In the genomic region with DNA sequence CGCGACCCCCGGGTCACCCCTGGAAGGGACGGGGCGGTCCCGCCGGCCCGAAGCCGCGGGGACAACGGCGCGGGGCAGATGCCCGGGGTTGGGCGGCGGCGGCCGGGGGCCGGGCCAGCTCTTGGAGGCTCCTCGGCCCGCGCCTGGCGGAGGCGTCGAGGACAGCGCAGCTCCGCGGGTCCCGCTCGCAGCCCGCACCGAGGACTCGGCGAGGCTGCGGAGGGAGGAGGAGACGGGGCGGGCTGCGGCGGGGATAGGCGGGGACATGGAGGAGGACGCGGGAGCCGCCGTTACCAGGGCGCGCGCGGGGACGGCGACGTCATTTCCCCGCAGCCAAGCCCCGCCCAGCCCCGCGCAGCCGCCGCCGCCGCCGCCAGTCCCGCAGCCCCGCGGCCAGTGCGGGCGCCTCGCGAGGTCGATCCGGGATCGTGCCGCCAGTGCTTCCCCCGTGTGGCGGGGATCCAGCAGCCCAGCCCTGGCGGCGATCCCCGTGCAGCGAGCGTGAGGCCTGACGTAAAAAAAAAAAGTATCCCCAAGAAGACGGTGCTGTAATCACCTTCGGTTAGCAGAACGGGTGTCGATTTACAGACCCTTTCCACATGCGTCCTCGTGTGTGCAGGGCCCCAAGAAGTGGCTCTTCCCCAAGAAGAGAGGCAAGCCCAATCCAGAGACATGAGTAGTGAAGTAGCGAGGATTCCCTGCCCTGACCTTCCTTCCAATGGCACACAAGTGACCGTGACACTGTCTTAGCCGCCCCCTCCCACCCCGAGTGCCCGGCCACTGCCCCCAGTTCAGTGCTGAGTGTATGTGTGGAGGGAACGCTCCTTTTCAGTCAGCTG, we compare ENCODE assay signal across 8 cellular contexts. TPM values are rescaled to one million over a fixed set of nuclear protein-coding genes. Genes with fewer than 3 reads are reported as not detected.
DNase-seq lines count a peak whose midpoint lies in the region; ATAC-seq and TF ChIP-seq lines count a peak whose summit lies in the region.

A gene with protein sequence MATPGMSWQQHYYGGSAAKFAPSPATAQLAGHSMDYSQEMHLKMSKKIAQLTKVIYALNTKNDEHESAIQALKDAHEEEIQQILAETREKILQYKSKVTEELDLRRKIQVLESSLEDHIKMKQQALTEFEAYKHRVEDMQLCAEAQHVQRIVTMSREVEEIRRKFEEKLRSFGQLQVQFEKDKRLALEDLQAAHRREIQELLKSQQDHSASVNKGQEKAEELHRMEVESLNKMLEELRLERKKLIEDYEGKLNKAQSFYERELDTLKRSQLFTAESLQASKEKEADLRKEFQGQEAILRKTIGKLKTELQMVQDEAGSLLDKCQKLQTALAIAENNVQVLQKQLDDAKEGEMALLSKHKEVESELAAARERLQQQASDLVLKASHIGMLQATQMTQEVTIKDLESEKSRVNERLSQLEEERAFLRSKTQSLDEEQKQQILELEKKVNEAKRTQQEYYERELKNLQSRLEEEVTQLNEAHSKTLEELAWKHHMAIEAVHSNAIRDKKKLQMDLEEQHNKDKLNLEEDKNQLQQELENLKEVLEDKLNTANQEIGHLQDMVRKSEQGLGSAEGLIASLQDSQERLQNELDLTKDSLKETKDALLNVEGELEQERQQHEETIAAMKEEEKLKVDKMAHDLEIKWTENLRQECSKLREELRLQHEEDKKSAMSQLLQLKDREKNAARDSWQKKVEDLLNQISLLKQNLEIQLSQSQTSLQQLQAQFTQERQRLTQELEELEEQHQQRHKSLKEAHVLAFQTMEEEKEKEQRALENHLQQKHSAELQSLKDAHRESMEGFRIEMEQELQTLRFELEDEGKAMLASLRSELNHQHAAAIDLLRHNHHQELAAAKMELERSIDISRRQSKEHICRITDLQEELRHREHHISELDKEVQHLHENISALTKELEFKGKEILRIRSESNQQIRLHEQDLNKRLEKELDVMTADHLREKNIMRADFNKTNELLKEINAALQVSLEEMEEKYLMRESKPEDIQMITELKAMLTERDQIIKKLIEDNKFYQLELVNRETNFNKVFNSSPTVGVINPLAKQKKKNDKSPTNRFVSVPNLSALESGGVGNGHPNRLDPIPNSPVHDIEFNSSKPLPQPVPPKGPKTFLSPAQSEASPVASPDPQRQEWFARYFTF (minus strand): TSS at position 216 of the 839 bp plus-strand sequence. CDS start 365 bp downstream, outside the sequence.

- ATAC-seq in GM21526 (IDR thresholded peaks at IDR 0.05; ENCODE audit: low FRiP score, unreplicated experiment): peak; percentile 66

- H3K4me1 ChIP-seq in HUES64 (ENCODE audit: insufficient read depth, low read length) (0 out of 2 replicates have a peak, but pooled peaks cover 3% of the 10 kb centered on the region), stomach smooth muscle (ENCODE audit: control insufficient read depth, insufficient read depth, low read length) (peaks cover 3% of the 10 kb centered on the region)

- H3K27me3 ChIP-seq in HUES64 (ENCODE audit: insufficient read depth, low read length) (peaks cover 37% of the 10 kb centered on the region), stomach smooth muscle (ENCODE audit: control insufficient read depth in 1 of 2, insufficient read depth in 2 of 2, low read length in 2 of 2) (no peaks in the 10 kb centered on the region)

- peak within 1 kb of the TSS; percentile 93 for H3K27ac Mint-ChIP-seq in neural crest cell (ENCODE audit: unreplicated experiment)

- peaks cover 47% of the 10 kb centered on the region for H3K27me3 Mint-ChIP-seq in neural crest cell (ENCODE audit: low read depth)

- H3K4me3 ChIP-seq in HUES64 (ENCODE audit: low read length) (peak within 1 kb of the TSS; percentile 72), foreskin fibroblast (ENCODE audit: low read depth in 1 of 2, low read length in 2 of 2) (peak within 1 kb of the TSS; percentile 49 to 80), stomach smooth muscle (ENCODE audit: low read length in 2 of 2) (peak within 1 kb of the TSS; percentile 91 to 97)

- peaks cover 9% of the 10 kb centered on the region for H3K9me3 Mint-ChIP-seq in neural crest cell

- WGBS in HUES64: 1% methylated on average over 90 of the region's 91 CpGs

- DNase-seq in Caki2 (ENCODE audit: low read depth) (peak; percentile 48), RPMI8226 (peak; percentile 35), foreskin fibroblast (peak; percentile 40 to 81), neural crest cell (ENCODE audit: low read depth, low spot score) (peak; percentile 67)
- DNase-seq in activated effector memory CD4-positive, alpha-beta T cell treated with anti-CD3 and anti-CD28 coated beads, Interleukin-2, amount 50 U/mL, for 16 hours: peak; percentile 91

- peaks cover 13% of the 10 kb centered on the region for H3K36me3 Mint-ChIP-seq in neural crest cell (ENCODE audit: low read depth)

- peak within 1 kb of the TSS; percentile 57 for H3K9ac ChIP-seq in HUES64 (ENCODE audit: low read depth, low read length)
- H3K9ac ChIP-seq in stomach smooth muscle (ENCODE audit: low read length in 2 of 2): peak within 1 kb of the TSS; percentile 74 to 88

- in situ Hi-C loops in Caki2 (cut with HindIII; ENCODE audit: low pct_unique_long_range_greater_than_20kb, low sequenced_read_pairs): no loop called here

- peak within 1 kb of the TSS; percentile 92 for H3K4me3 Mint-ChIP-seq in neural crest cell

- peaks cover 13% of the 10 kb centered on the region for H3K9me3 ChIP-seq in HUES64 (ENCODE audit: insufficient read depth, low read depth, low read length)
- no peaks in the 10 kb centered on the region for H3K9me3 ChIP-seq in stomach smooth muscle (ENCODE audit: control insufficient read depth in 2 of 2, low read length in 2 of 2)

- H3K36me3 ChIP-seq in HUES64 (ENCODE audit: insufficient read depth, low read length) (no peaks in the 10 kb centered on the region), stomach smooth muscle (ENCODE audit: control insufficient read depth in 2 of 2, insufficient read depth in 2 of 2, low read length in 2 of 2) (no peaks in the 10 kb centered on the region)

- H3K4me1 Mint-ChIP-seq in neural crest cell: peaks cover 22% of the 10 kb centered on the region

- TF ChIP-seq CTCF in foreskin fibroblast (IDR thresholded peaks at IDR 0.05; ENCODE audit: low read depth, low read length): peak; percentile 11
- TF ChIP-seq CTCF in neural crest cell (conservative IDR thresholded peaks at IDR 0.05): peak; percentile 66

- H3K27ac ChIP-seq in HUES64 (ENCODE audit: low read depth, low read length): no peak within 1 kb of the TSS
- H3K27ac ChIP-seq in stomach smooth muscle (ENCODE audit: low read length): peak within 1 kb of the TSS; percentile 73

RNA-seq across cellular contexts. Expression of the gene that starts here (rescaled TPM):
- 0.10 TPM in 1 of 2 replicates, not detected in the other for total RNA-seq in Caki2 (2014; rRNA removed; shearing (Covaris generic); ENCODE audit: low replicate concordance)
- 15.5 TPM for polyA plus RNA-seq in HUES64 (2013, experiment 1 of 2)
- 19.8 TPM for polyA plus RNA-seq in HUES64 (2013, experiment 2 of 2)
- total RNA-seq in neural crest cell: 7.6 and 7.8 TPM in 2 replicates

Comparison
In these comparisons a context has a peak if more than half of its experiments do, and no peak if none do; other contexts are left out.
1. Peak in DNase-seq in Caki2; RNA of the gene not detected or under 1 TPM.
2. DNase-seq: peak in every context shown above with its lines; median percentile 91 in activated effector memory CD4-positive, alpha-beta T cell treated with anti-CD3 and anti-CD28 coated beads, Interleukin-2, amount 50 U/mL, for 16 hours; 67 in neural crest cell; 60 in foreskin fibroblast; 48 in Caki2; 35 in RPMI8226.